ENCODE assay signal across 21 cellular contexts in genomic region chr11:115687934-115688333, GRCh38.
DNase-seq lines count a peak whose midpoint lies in the region; TF ChIP-seq lines count a peak whose summit lies in the region.
"Had no signal": no experiment of that assay in that cellular context is flagged by ENCODE, and none has a peak within 500 bp of the region (broad histone marks: within the 10 kb centered on the region; RNA-seq: fewer than 3 reads in every experiment).

No MANE protein-coding gene starts in this region.

- H3K27me3 Mint-ChIP-seq in Caco-2 (ENCODE audit: insufficient read depth, unreplicated experiment) (peaks cover 52% of the 10 kb centered on the region), progenitor cell of endocrine pancreas (peaks cover 53% of the 10 kb centered on the region)
- H3K27me3 Mint-ChIP-seq in activated CD4-positive, alpha-beta memory T cell treated with anti-CD3 and anti-CD28 coated beads, Interleukin-2, amount 10 ng/mL, durations not matched to agents 7 days and 5 days, result no peaks in the 10 kb centered on the region

- H3K27me3 ChIP-seq in Caco-2 (replicated peaks; ENCODE audit: control insufficient read depth, insufficient read depth, low read length), result peaks cover 6% of the 10 kb centered on the region
- H3K27me3 ChIP-seq: BLaER1 treated with 17β-estradiol and CSF1 and Interleukin-3, amounts not matched to agents 10 nM and 100 nM had no signal

- H3K36me3 Mint-ChIP-seq in Caco-2 (ENCODE audit: insufficient read depth, unreplicated experiment), result no peaks in the 10 kb centered on the region
- H3K36me3 Mint-ChIP-seq in progenitor cell of endocrine pancreas (ENCODE audit: insufficient read depth), result no peaks in the 10 kb centered on the region
- H3K36me3 Mint-ChIP-seq in activated CD4-positive, alpha-beta memory T cell treated with anti-CD3 and anti-CD28 coated beads, Interleukin-2, amount 10 ng/mL, durations not matched to agents 7 days and 5 days (ENCODE audit: low read depth), result no peaks in the 10 kb centered on the region
- H3K36me3 Mint-ChIP-seq: CD8-positive, alpha-beta T cell had no signal

- POLR2A ChIA-PET in Caco-2 (lab: Charles Lee), result no interaction called here
- POLR2A ChIA-PET in activated CD4-positive, alpha-beta memory T cell treated with anti-CD3 and anti-CD28 coated beads, Interleukin-2, amount 10 ng/mL, durations not matched to agents 7 days and 5 days (lab: Charles Lee), result no interaction called here

- H3K9me3 ChIP-seq in Caco-2, result 0 out of 2 replicates have a peak, but pooled peaks cover 2% of the 10 kb centered on the region
- H3K9me3 ChIP-seq: A549; BLaER1 treated with 17β-estradiol and CSF1 and Interleukin-3, amounts not matched to agents 10 nM and 100 nM had no signal

- in situ Hi-C loops in G401 (cut with HindIII; ENCODE audit: low sequenced_read_pairs), result no loop called here

- H3K9me3 Mint-ChIP-seq in Caco-2 (ENCODE audit: unreplicated experiment), result peaks cover 10% of the 10 kb centered on the region
- no peaks in the 10 kb centered on the region for H3K9me3 Mint-ChIP-seq in progenitor cell of endocrine pancreas (ENCODE audit: low read depth)
- H3K9me3 Mint-ChIP-seq in activated CD4-positive, alpha-beta memory T cell treated with anti-CD3 and anti-CD28 coated beads, Interleukin-2, amount 10 ng/mL, durations not matched to agents 7 days and 5 days, result no peaks in the 10 kb centered on the region

- H3K4me3 Mint-ChIP-seq in Caco-2 (ENCODE audit: unreplicated experiment) (no peak overlapping the region), progenitor cell of endocrine pancreas (ENCODE audit: low read depth) (no peak overlapping the region)
- H3K4me3 Mint-ChIP-seq in activated CD4-positive, alpha-beta memory T cell treated with anti-CD3 and anti-CD28 coated beads, Interleukin-2, amount 10 ng/mL, durations not matched to agents 7 days and 5 days, result no peak overlapping the region
- H3K4me3 Mint-ChIP-seq: B cell; CD4-positive, alpha-beta T cell; CD8-positive, alpha-beta T cell had no signal

- peaks cover 9% of the 10 kb centered on the region for H3K4me1 Mint-ChIP-seq in Caco-2 (ENCODE audit: low read depth, unreplicated experiment)
- peaks cover 5% of the 10 kb centered on the region for H3K4me1 Mint-ChIP-seq in progenitor cell of endocrine pancreas (ENCODE audit: low read depth)
- H3K4me1 Mint-ChIP-seq in activated CD4-positive, alpha-beta memory T cell treated with anti-CD3 and anti-CD28 coated beads, Interleukin-2, amount 10 ng/mL, durations not matched to agents 7 days and 5 days, result no peaks in the 10 kb centered on the region
- H3K4me1 Mint-ChIP-seq: B cell had no signal

- H3K4me3 ChIP-seq in Caco-2 (ENCODE audit: low read depth, low read length), result no peak overlapping the region
- no peak overlapping the region for H3K4me3 ChIP-seq in LNCaP clone FGC (ENCODE audit: low read depth, low read length)
- H3K4me3 ChIP-seq: A549; BLaER1 treated with 17β-estradiol and CSF1 and Interleukin-3, amounts not matched to agents 10 nM and 100 nM had no signal

- H3K27ac Mint-ChIP-seq in Caco-2 (ENCODE audit: unreplicated experiment) (no peak overlapping the region), progenitor cell of endocrine pancreas (peak overlapping the region; percentile 19)
- no peak overlapping the region for H3K27ac Mint-ChIP-seq in activated CD4-positive, alpha-beta memory T cell treated with anti-CD3 and anti-CD28 coated beads, Interleukin-2, amount 10 ng/mL, durations not matched to agents 7 days and 5 days
- H3K27ac Mint-ChIP-seq: B cell; CD4-positive, alpha-beta T cell; CD8-positive, alpha-beta T cell had no signal

- peak; percentile 52 to 53 for DNase-seq in Caco-2
- peak; percentile 2 for DNase-seq in LNCaP clone FGC (ENCODE audit: low read depth)
- peak; percentile 57 for DNase-seq in NCI-H146 treated with DMSO at 0.1 percent for 48 hours (lab: John Stamatoyannopoulos, UW; ENCODE audit: unreplicated experiment)
- no peak for DNase-seq in progenitor cell of endocrine pancreas (ENCODE audit: low spot score, unreplicated experiment)
- DNase-seq in activated CD4-positive, alpha-beta memory T cell treated with anti-CD3 and anti-CD28 coated beads, Interleukin-2, amount 10 ng/mL, durations not matched to agents 7 days and 5 days, result no peak
- DNase-seq in activated gamma-delta T cell (lab: John Stamatoyannopoulos, UW), result no peak
- DNase-seq in G401 (ENCODE audit: low spot score), result no peak
- no peak for DNase-seq in cerebellar nuclear complex (lab: John Stamatoyannopoulos, UW)
- DNase-seq: AML-193; CD4-positive, alpha-beta T cell; CD8-positive, alpha-beta T cell; DMS 273 treated with DMSO at 0.1 percent for 48 hours; DMS153; DMS53; DMS79; DND-41; EL; GF-D8 had no signal

- no peaks in the 10 kb centered on the region for H3K36me3 ChIP-seq in Caco-2 (ENCODE audit: control insufficient read depth, insufficient read depth, low read length)
- H3K36me3 ChIP-seq: BLaER1 treated with 17β-estradiol and CSF1 and Interleukin-3, amounts not matched to agents 10 nM and 100 nM had no signal

- intact Hi-C loops in Caco-2 (cut with micrococcal nuclease; ENCODE audit: unreplicated experiment), result no loop called here

- H3K4me1 ChIP-seq in Caco-2, result peaks cover 8% of the 10 kb centered on the region
- H3K4me1 ChIP-seq: A549; BLaER1 treated with 17β-estradiol and CSF1 and Interleukin-3, amounts not matched to agents 10 nM and 100 nM had no signal

- TF ChIP-seq CTCF in Caco-2 (IDR thresholded peaks at IDR 0.05; ENCODE audit: insufficient read depth in 1 of 2, low read depth in 1 of 2, low read length in 1 of 2, severe bottlenecking in 1 of 2, unreplicated experiment in 1 of 2), result no peak
- TF ChIP-seq CTCF in LNCaP clone FGC (IDR thresholded peaks at IDR 0.05; ENCODE audit: control insufficient read depth, extremely low read depth, insufficient read depth), result no peak
- TF ChIP-seq CTCF in progenitor cell of endocrine pancreas (IDR thresholded peaks at IDR 0.05; ENCODE audit: unreplicated experiment), result no peak

- CTCF ChIA-PET in Caco-2 (lab: Charles Lee), result no interaction called here
- CTCF ChIA-PET in activated CD4-positive, alpha-beta memory T cell treated with anti-CD3 and anti-CD28 coated beads, Interleukin-2, amount 10 ng/mL, durations not matched to agents 7 days and 5 days (lab: Charles Lee), result no interaction called here

- no TSS peak for BruUV-seq in Caco-2 (replicated peaks; lab: Mats Ljungman, UMichigan)

Comparison
In these comparisons a context has a peak if more than half of its experiments do, and no peak if none do; other contexts are left out.
1. DNase-seq: peak in Caco-2 (2 of 2), LNCaP clone FGC (single experiment) and NCI-H146 treated with DMSO at 0.1 percent for 48 hours (single experiment); none in progenitor cell of endocrine pancreas (single experiment), activated CD4-positive, alpha-beta memory T cell treated with anti-CD3 and anti-CD28 coated beads, Interleukin-2, amount 10 ng/mL, durations not matched to agents 7 days and 5 days (single experiment), activated gamma-delta T cell (single experiment), G401 (single experiment) and cerebellar nuclear complex (0 of 2).